ENCODE assay signal across 25 cellular contexts in the genomic region with DNA sequence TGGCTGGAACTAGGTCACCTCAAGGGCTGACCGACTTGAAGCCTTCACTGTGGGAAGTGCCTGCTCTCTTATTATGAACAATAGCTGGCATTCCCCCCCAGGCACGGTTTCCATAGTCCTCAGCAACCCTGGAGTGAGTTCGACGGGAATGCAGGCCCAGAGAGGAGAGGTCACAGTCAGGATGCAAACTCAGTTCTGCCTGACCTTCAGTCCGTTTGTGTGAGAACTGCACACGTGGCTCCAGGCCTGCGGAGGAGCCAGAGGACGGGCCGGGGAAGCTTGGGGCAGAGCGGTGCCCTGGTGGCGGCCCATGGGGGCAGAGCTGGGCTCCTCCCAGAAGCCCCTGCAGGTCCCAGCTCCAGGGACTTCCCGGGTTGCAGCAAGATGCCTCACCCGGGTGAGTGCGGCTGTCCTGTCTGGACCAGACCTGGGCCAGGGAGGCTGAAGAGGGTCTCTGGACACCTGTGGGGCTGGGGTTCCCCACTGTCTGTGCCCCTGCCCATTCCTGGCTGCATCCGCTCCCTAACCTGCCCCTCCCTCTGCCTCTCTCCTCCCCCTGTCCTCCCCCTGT. TPM values are rescaled to one million over a fixed set of nuclear protein-coding genes. Genes with fewer than 3 reads are reported as not detected.
DNase-seq lines count a peak whose midpoint lies in the region; ATAC-seq and TF ChIP-seq lines count a peak whose summit lies in the region.
"Had no signal": no experiment of that assay in that cellular context is flagged by ENCODE, and none has a peak within 500 bp of the region (broad histone marks: within the 10 kb centered on the region; RNA-seq: fewer than 3 reads in every experiment).

No MANE protein-coding gene starts in this region.

- no peak for TF ChIP-seq POLR2A in suprapubic skin (IDR thresholded peaks at IDR 0.05)

- peaks cover 0 to 6% (median 0%) of the 10 kb centered on the region in 3 donors for H3K27me3 Mint-ChIP-seq in immature natural killer cell (ENCODE audit: low read depth in 3 of 3)
- no peaks in the 10 kb centered on the region for H3K27me3 Mint-ChIP-seq in mesothelial cell of epicardium (ENCODE audit: low read depth)
- H3K27me3 Mint-ChIP-seq: activated CD4-positive, alpha-beta T cell treated with anti-CD3 and anti-CD28 coated beads, Interleukin-2, amount 10 ng/mL, durations not matched to agents 7 days and 5 days had no signal

- in situ Hi-C loops in GM13976 (cut with MboI; ENCODE audit: low sequenced_read_pairs, unreplicated experiment): no loop called here

- H3K27ac ChIP-seq in WERI-Rb-1 (no peak overlapping the region), iPS-20b (ENCODE audit: low read length) (no peak overlapping the region), parathyroid adenoma (no peak overlapping the region), suprapubic skin (no peak overlapping the region)
- H3K27ac ChIP-seq: ascending aorta, C4-2B, gastrocnemius medialis had no signal

- no peak for ATAC-seq in GM19463 (IDR thresholded peaks at IDR 0.05; ENCODE audit: unreplicated experiment)
- ATAC-seq: gastrocnemius medialis; naive thymus-derived CD8-positive, alpha-beta T cell had no signal

- peaks cover 6% of the 10 kb centered on the region; the same call in 1 of the 2 replicates for H3K4me1 ChIP-seq in iPS-20b (ENCODE audit: insufficient read depth, low read length)
- H3K4me1 ChIP-seq in parathyroid adenoma: no peaks in the 10 kb centered on the region
- peaks cover 22% of the 10 kb centered on the region for H3K4me1 ChIP-seq in suprapubic skin
- H3K4me1 ChIP-seq: ascending aorta, gastrocnemius medialis had no signal

- no peaks in the 10 kb centered on the region for H3K79me2 ChIP-seq in parathyroid adenoma

- H3K27ac Mint-ChIP-seq in immature natural killer cell: no peak overlapping the region
- no peak overlapping the region for H3K27ac Mint-ChIP-seq in mesothelial cell of epicardium
- H3K27ac Mint-ChIP-seq: activated CD4-positive, alpha-beta T cell treated with anti-CD3 and anti-CD28 coated beads, Interleukin-2, amount 10 ng/mL, durations not matched to agents 7 days and 5 days; dendritic cell treated with granulocyte-macrophage colony-stimulating factor and Interleukin-4, amounts not matched to agents 40 ng/mL and 50 ng/mL, for 4 days had no signal

- TF ChIP-seq EP300 in suprapubic skin (IDR thresholded peaks at IDR 0.05): no peak

- peak; percentile 17 for DNase-seq in GM13976 (ENCODE audit: low spot score)
- no peak for DNase-seq in WERI-Rb-1
- no peak for DNase-seq in immature natural killer cell
- DNase-seq in mesothelial cell of epicardium (ENCODE audit: low spot score in 2 of 2, unreplicated experiment in 2 of 2): no peak
- DNase-seq in suprapubic skin (ENCODE audit: low spot score in 2 of 2): no peak
- DNase-seq: ACHN; activated CD4-positive, alpha-beta T cell treated with anti-CD3 and anti-CD28 coated beads, Interleukin-2, amount 10 ng/mL, durations not matched to agents 7 days and 5 days; activated CD8-positive, alpha-beta memory T cell treated with anti-CD3 and anti-CD28 coated beads, Interleukin-2, amount 50 U/mL, for 48 hours; activated naive CD4-positive, alpha-beta T cell; gastrocnemius medialis; mammary epithelial cell; naive thymus-derived CD8-positive, alpha-beta T cell; NCI-H187 treated with DMSO at 0.1 percent for 48 hours; NCI-H510A; stimulated activated CD4-positive, alpha-beta T cell treated with anti-CD3 and anti-CD28 coated beads, Interleukin-12 subunit alpha, Interleukin-12 subunit beta, amount 100 ng/mL, for 4 hours; SW 1271; trophoblast cell had no signal

- H3K4me2 ChIP-seq in parathyroid adenoma (ENCODE audit: low read length): no peak overlapping the region

- H3K27me3 ChIP-seq in WERI-Rb-1 (ENCODE audit: insufficient read depth, low read depth, severe bottlenecking): no peaks in the 10 kb centered on the region
- no peaks in the 10 kb centered on the region for H3K27me3 ChIP-seq in iPS-20b (ENCODE audit: insufficient read depth, low read length)
- H3K27me3 ChIP-seq in parathyroid adenoma (ENCODE audit: control insufficient read depth, insufficient read depth, low read length): no peaks in the 10 kb centered on the region
- no peaks in the 10 kb centered on the region for H3K27me3 ChIP-seq in suprapubic skin
- H3K27me3 ChIP-seq: ascending aorta, gastrocnemius medialis had no signal

- H3K4me3 Mint-ChIP-seq in immature natural killer cell: no peak overlapping the region
- H3K4me3 Mint-ChIP-seq in mesothelial cell of epicardium: no peak overlapping the region
- H3K4me3 Mint-ChIP-seq: activated CD4-positive, alpha-beta T cell treated with anti-CD3 and anti-CD28 coated beads, Interleukin-2, amount 10 ng/mL, durations not matched to agents 7 days and 5 days; dendritic cell treated with granulocyte-macrophage colony-stimulating factor and Interleukin-4, amounts not matched to agents 40 ng/mL and 50 ng/mL, for 4 days; naive thymus-derived CD8-positive, alpha-beta T cell had no signal

- H3K4me3 ChIP-seq in WERI-Rb-1 (ENCODE audit: low read depth, low read length) (no peak overlapping the region), iPS-20b (ENCODE audit: low read length) (no peak overlapping the region), parathyroid adenoma (ENCODE audit: low read depth, low read length) (no peak overlapping the region), suprapubic skin (no peak overlapping the region)
- H3K4me3 ChIP-seq: ascending aorta, gastrocnemius medialis had no signal

- H3K9me3 Mint-ChIP-seq in immature natural killer cell (no peaks in the 10 kb centered on the region), mesothelial cell of epicardium (no peaks in the 10 kb centered on the region)
- H3K9me3 Mint-ChIP-seq: activated CD4-positive, alpha-beta T cell treated with anti-CD3 and anti-CD28 coated beads, Interleukin-2, amount 10 ng/mL, durations not matched to agents 7 days and 5 days; dendritic cell treated with granulocyte-macrophage colony-stimulating factor and Interleukin-4, amounts not matched to agents 40 ng/mL and 50 ng/mL, for 4 days; naive thymus-derived CD8-positive, alpha-beta T cell had no signal

- TF ChIP-seq CTCF in GM13976 (IDR thresholded peaks at IDR 0.05; ENCODE audit: borderline replicate concordance, control extremely low read depth, extremely low read depth, insufficient read depth, missing control alignments) (no peak), WERI-Rb-1 (IDR thresholded peaks at IDR 0.05; ENCODE audit: low read depth, low read length) (peak; percentile 31; the same call in 1 of the 2 replicates), parathyroid adenoma (IDR thresholded peaks at IDR 0.05) (no peak), mesothelial cell of epicardium (IDR thresholded peaks at IDR 0.05; ENCODE audit: unreplicated experiment) (no peak), suprapubic skin (IDR thresholded peaks at IDR 0.05) (no peak)

- H3K36me3 Mint-ChIP-seq in immature natural killer cell (no peaks in the 10 kb centered on the region), mesothelial cell of epicardium (no peaks in the 10 kb centered on the region)

- no peaks in the 10 kb centered on the region for H3K36me3 ChIP-seq in WERI-Rb-1
- no peaks in the 10 kb centered on the region for H3K36me3 ChIP-seq in iPS-20b (ENCODE audit: insufficient read depth, low read depth, low read length)
- H3K36me3 ChIP-seq in parathyroid adenoma (ENCODE audit: control insufficient read depth, insufficient read depth, low read length): no peaks in the 10 kb centered on the region
- no peaks in the 10 kb centered on the region for H3K36me3 ChIP-seq in suprapubic skin
- H3K36me3 ChIP-seq: ascending aorta had no signal

- peak overlapping the region; percentile 20; the same call in 1 of the 2 replicates for H3K9ac ChIP-seq in iPS-20b (ENCODE audit: low read depth, low read length)
- H3K9ac ChIP-seq in parathyroid adenoma: no peak overlapping the region

- WGBS in suprapubic skin: 60% methylated on average over 11 of the region's 15 CpGs

- H2AFZ ChIP-seq in parathyroid adenoma: peak overlapping the region; percentile 34

- H3K4me1 Mint-ChIP-seq in immature natural killer cell (no peaks in the 10 kb centered on the region), mesothelial cell of epicardium (peaks cover 9% of the 10 kb centered on the region)
- H3K4me1 Mint-ChIP-seq: activated CD4-positive, alpha-beta T cell treated with anti-CD3 and anti-CD28 coated beads, Interleukin-2, amount 10 ng/mL, durations not matched to agents 7 days and 5 days; naive thymus-derived CD8-positive, alpha-beta T cell had no signal

- H3K9me3 ChIP-seq in WERI-Rb-1 (ENCODE audit: severe bottlenecking): no peaks in the 10 kb centered on the region
- no peaks in the 10 kb centered on the region for H3K9me3 ChIP-seq in iPS-20b (ENCODE audit: insufficient read depth, low read depth, low read length)
- no peaks in the 10 kb centered on the region for H3K9me3 ChIP-seq in parathyroid adenoma (ENCODE audit: control insufficient read depth, low read length)
- no peaks in the 10 kb centered on the region for H3K9me3 ChIP-seq in suprapubic skin
- H3K9me3 ChIP-seq: ascending aorta, gastrocnemius medialis had no signal

RNA-seq across cellular contexts. Expression of gene SLC25A18, which starts 17.2 kb away (rescaled TPM):
- under 1 TPM in 1 of 3 donors, not detected in 2; 0.17 TPM for polyA plus RNA-seq in immature natural killer cell
- total RNA-seq in mesothelial cell of epicardium (0.35 to 0.60 TPM (median 0.54 TPM) in 3 replicates), suprapubic skin (1 to 10 TPM in 2 of 4 donors, under 1 TPM in 2; 0.26 to 3.1 (median 0.80) TPM)
- total RNA-seq: activated CD4-positive, alpha-beta T cell treated with anti-CD3 and anti-CD28 coated beads, Interleukin-2, amount 10 ng/mL, durations not matched to agents 7 days and 5 days; ascending aorta; epithelial cell of proximal tubule; naive thymus-derived CD8-positive, alpha-beta T cell; pulmonary artery endothelial cell had no signal
- polyA plus RNA-seq: naive thymus-derived CD8-positive, alpha-beta T cell had no signal

RNA-seq across cellular contexts. Expression of gene ATP6V1E1, which starts 48.0 kb away (rescaled TPM):
- polyA plus RNA-seq in immature natural killer cell: 100 to 1,000 TPM; 128 to 163 (median 141) TPM
- total RNA-seq in mesothelial cell of epicardium: 52.6 to 54.1 TPM (median 53.2 TPM) in 3 replicates
- total RNA-seq in suprapubic skin: 100 to 1,000 TPM; 106 to 128 (median 115) TPM

RNA-seq across cellular contexts. Expression of gene BCL2L13, which starts 58.0 kb away (rescaled TPM):
- 10 to 100 TPM; 38.8 to 45.2 (median 38.9) TPM for polyA plus RNA-seq in immature natural killer cell
- total RNA-seq in mesothelial cell of epicardium: 30.4 to 33.9 TPM (median 30.8 TPM) in 3 replicates
- total RNA-seq in suprapubic skin: 10 to 100 TPM; 56.6 to 71.3 (median 68.9) TPM
